21 cellular contexts compared by ENCODE assay signal in genomic region chr7:44189993-44190872, GRCh38. TPM values are rescaled to one million over a fixed set of nuclear protein-coding genes. Genes with fewer than 3 reads are reported as not detected.
"Had no signal": no experiment of that assay in that cellular context is flagged by ENCODE, and none has a peak within 500 bp of the region (broad histone marks: within the 10 kb centered on the region; RNA-seq: fewer than 3 reads in every experiment).

No MANE protein-coding gene starts in this region.

- H3K9me3 ChIP-seq: adrenal gland, breast epithelium had no signal

- DNase-seq: activated B cell treated with CpG ODN at 0.5 μM for 24 hours; activated CD4-positive, alpha-beta memory T cell treated with anti-CD3 and anti-CD28 coated beads for 36 hours; activated CD4-positive, alpha-beta T cell treated with anti-CD3 and anti-CD28 coated beads for 1 hour; activated CD4-positive, alpha-beta T cell treated with anti-CD3 and anti-CD28 coated beads, Interleukin-2, amount 10 ng/mL, durations not matched to agents 7 days and 5 days; activated CD8-positive, alpha-beta memory T cell treated with anti-CD3 and anti-CD28 coated beads, Interleukin-2, amount 50 U/mL, for 4 hours; activated naive CD4-positive, alpha-beta T cell treated with anti-CD3 and anti-CD28 coated beads, Interleukin-2, amount 50 U/mL, for 16 hours; activated naive CD8-positive, alpha-beta T cell treated with anti-CD3 and anti-CD28 coated beads, Interleukin-2, amount 10 ng/mL, durations not matched to agents 7 days and 5 days; activated T-cell treated with anti-CD3 and anti-CD28 coated beads, Interleukin-2, amount 50 U/mL, for 1 hour; anterior cingulate cortex; Karpas-422; MM.1S; NCI-H2171; NCI-H446 treated with DMSO at 0.1 percent for 48 hours had no signal

- H3K4me1 Mint-ChIP-seq: activated B cell treated with CpG ODN at 0.5 μM for 24 hours; activated CD4-positive, alpha-beta T cell treated with anti-CD3 and anti-CD28 coated beads, Interleukin-2, amount 10 ng/mL, durations not matched to agents 7 days and 5 days had no signal

- ATAC-seq: Panc1 had no signal

- H3K27me3 Mint-ChIP-seq: activated CD4-positive, alpha-beta memory T cell treated with anti-CD3 and anti-CD28 coated beads for 36 hours had no signal

- H3K27ac Mint-ChIP-seq: activated B cell treated with CpG ODN at 0.5 μM for 24 hours; activated CD4-positive, alpha-beta memory T cell treated with anti-CD3 and anti-CD28 coated beads for 36 hours; activated CD4-positive, alpha-beta T cell treated with anti-CD3 and anti-CD28 coated beads, Interleukin-2, amount 10 ng/mL, durations not matched to agents 7 days and 5 days; activated naive CD8-positive, alpha-beta T cell treated with anti-CD3 and anti-CD28 coated beads, Interleukin-2, amount 10 ng/mL, durations not matched to agents 7 days and 5 days; T-helper 1 cell treated with Interleukin-12 subunit alpha and Interleukin-12 subunit beta and Interleukin-4 antibody, amounts not matched to agents 30 μg/mL and 1 μg/mL, for 36 hours had no signal

- H3K4me1 ChIP-seq: adrenal gland, breast epithelium had no signal

- H3K4me3 Mint-ChIP-seq: activated B cell treated with CpG ODN at 0.5 μM for 24 hours; activated CD4-positive, alpha-beta memory T cell treated with anti-CD3 and anti-CD28 coated beads for 36 hours; activated CD4-positive, alpha-beta T cell treated with anti-CD3 and anti-CD28 coated beads, Interleukin-2, amount 10 ng/mL, durations not matched to agents 7 days and 5 days; activated naive CD8-positive, alpha-beta T cell treated with anti-CD3 and anti-CD28 coated beads, Interleukin-2, amount 10 ng/mL, durations not matched to agents 7 days and 5 days; T-helper 1 cell treated with Interleukin-12 subunit alpha and Interleukin-12 subunit beta and Interleukin-4 antibody, amounts not matched to agents 30 μg/mL and 1 μg/mL, for 36 hours had no signal

- H3K9me3 Mint-ChIP-seq: activated B cell treated with CpG ODN at 0.5 μM for 24 hours; activated CD4-positive, alpha-beta memory T cell treated with anti-CD3 and anti-CD28 coated beads for 36 hours; activated CD4-positive, alpha-beta T cell treated with anti-CD3 and anti-CD28 coated beads, Interleukin-2, amount 10 ng/mL, durations not matched to agents 7 days and 5 days; activated naive CD8-positive, alpha-beta T cell treated with anti-CD3 and anti-CD28 coated beads, Interleukin-2, amount 10 ng/mL, durations not matched to agents 7 days and 5 days; T-helper 1 cell treated with Interleukin-12 subunit alpha and Interleukin-12 subunit beta and Interleukin-4 antibody, amounts not matched to agents 30 μg/mL and 1 μg/mL, for 36 hours had no signal

- H3K4me3 ChIP-seq: adrenal gland, breast epithelium had no signal

- H3K36me3 ChIP-seq: adrenal gland, breast epithelium had no signal

- H3K36me3 Mint-ChIP-seq: activated CD4-positive, alpha-beta memory T cell treated with anti-CD3 and anti-CD28 coated beads for 36 hours; activated naive CD8-positive, alpha-beta T cell treated with anti-CD3 and anti-CD28 coated beads, Interleukin-2, amount 10 ng/mL, durations not matched to agents 7 days and 5 days had no signal

- H3K27ac ChIP-seq: adrenal gland, breast epithelium had no signal

RNA-seq across cellular contexts. Expression of gene GCK, which starts 1.0 kb away (rescaled TPM):
- total RNA-seq: activated CD4-positive, alpha-beta T cell treated with anti-CD3 and anti-CD28 coated beads, Interleukin-2, amount 10 ng/mL, durations not matched to agents 7 days and 5 days; SK-MEL-5 had no signal

RNA-seq across cellular contexts. Expression of gene MYL7, which starts 49.1 kb away (rescaled TPM):
- total RNA-seq: activated B cell treated with CpG ODN at 0.5 μM for 24 hours; activated CD4-positive, alpha-beta memory T cell treated with anti-CD3 and anti-CD28 coated beads for 36 hours; activated CD4-positive, alpha-beta T cell treated with anti-CD3 and anti-CD28 coated beads, Interleukin-2, amount 10 ng/mL, durations not matched to agents 7 days and 5 days; activated CD8-positive, alpha-beta memory T cell treated with anti-CD3 and anti-CD28 coated beads for 36 hours; activated naive CD8-positive, alpha-beta T cell treated with anti-CD3 and anti-CD28 coated beads, Interleukin-2, amount 10 ng/mL, durations not matched to agents 7 days and 5 days; adrenal gland; chondrocyte; OCI-LY7; SK-MEL-5 had no signal
